Comparison of ENCODE assay signal across 25 cellular contexts in genomic region chr12:50564948-50565297, GRCh38.
DNase-seq lines count a peak whose midpoint lies in the region; ATAC-seq, FAIRE-seq and TF ChIP-seq lines count a peak whose summit lies in the region.
"Had no signal": no experiment of that assay in that cellular context is flagged by ENCODE, and none has a peak within 500 bp of the region (broad histone marks: within the 10 kb centered on the region; RNA-seq: fewer than 3 reads in every experiment).

No MANE protein-coding gene starts in this region.

- H3K36me3 Mint-ChIP-seq in activated naive CD8-positive, alpha-beta T cell: peaks cover 3% of the 10 kb centered on the region
- peaks cover 2% of the 10 kb centered on the region for H3K36me3 Mint-ChIP-seq in activated naive CD8-positive, alpha-beta T cell treated with anti-CD3 and anti-CD28 coated beads, Interleukin-2, amount 50 U/mL, for 24 hours (ENCODE audit: low read depth)
- peaks cover 0 to 8% (median 0%) of the 10 kb centered on the region in 5 donors for H3K36me3 Mint-ChIP-seq in naive thymus-derived CD4-positive, alpha-beta T cell
- H3K36me3 Mint-ChIP-seq: IgD-negative memory B cell had no signal

- POLR2A ChIA-PET in K562 (lab: Yijun Ruan, JAX): interaction anchor here (2.4 kb wide), 1 partner anchor 8 kb away, joined by 7 read pairs; no protein-coding TSS in a partner anchor
- POLR2A ChIA-PET in naive thymus-derived CD4-positive, alpha-beta T cell (lab: Charles Lee): interaction anchor here (0.6 kb wide), 1 partner anchor 27 kb away, joined by 3 read pairs; no protein-coding TSS in a partner anchor

- H3K4me3 Mint-ChIP-seq in activated naive CD8-positive, alpha-beta T cell: no peak overlapping the region
- no peak overlapping the region for H3K4me3 Mint-ChIP-seq in activated naive CD8-positive, alpha-beta T cell treated with anti-CD3 and anti-CD28 coated beads, Interleukin-2, amount 50 U/mL, for 24 hours
- H3K4me3 Mint-ChIP-seq in naive thymus-derived CD4-positive, alpha-beta T cell: peak overlapping the region in 3 of 10 donors; percentile 4 to 52 (median 24)
- H3K4me3 Mint-ChIP-seq: CD8-positive, alpha-beta memory T cell had no signal

- H3K27ac Mint-ChIP-seq in activated naive CD8-positive, alpha-beta T cell: peak overlapping the region; percentile 68
- no peak overlapping the region for H3K27ac Mint-ChIP-seq in activated naive CD8-positive, alpha-beta T cell treated with anti-CD3 and anti-CD28 coated beads, Interleukin-2, amount 50 U/mL, for 24 hours
- H3K27ac Mint-ChIP-seq in naive thymus-derived CD4-positive, alpha-beta T cell: peak overlapping the region in 5 of 9 donors; percentile 1 to 67 (median 33)

- no peaks in the 10 kb centered on the region for H3K36me3 ChIP-seq in K562 (ENCODE audit: control insufficient read depth, insufficient read depth, low read length)
- H3K36me3 ChIP-seq in naive thymus-derived CD4-positive, alpha-beta T cell (ENCODE audit: control insufficient read depth in 2 of 3, insufficient read depth in 3 of 3, low read length in 3 of 3): no peaks in the 10 kb centered on the region
- H3K36me3 ChIP-seq: BE2C, HAP-1 had no signal

- no peak for ATAC-seq in activated naive CD8-positive, alpha-beta T cell treated with anti-CD3 and anti-CD28 coated beads, Interleukin-2, amount 50 U/mL, for 24 hours
- ATAC-seq in K562: no peak
- ATAC-seq in naive thymus-derived CD4-positive, alpha-beta T cell: no peak

- H3K4me1 Mint-ChIP-seq in activated naive CD8-positive, alpha-beta T cell (ENCODE audit: low read depth): peaks cover 56% of the 10 kb centered on the region
- H3K4me1 Mint-ChIP-seq in activated naive CD8-positive, alpha-beta T cell treated with anti-CD3 and anti-CD28 coated beads, Interleukin-2, amount 50 U/mL, for 24 hours: peaks cover 57% of the 10 kb centered on the region
- H3K4me1 Mint-ChIP-seq in naive thymus-derived CD4-positive, alpha-beta T cell: peaks cover 30 to 85% (median 75%) of the 10 kb centered on the region in 7 donors

- H2AFZ ChIP-seq in K562 (ENCODE audit: low read depth, low read length): no peak overlapping the region
- H2AFZ ChIP-seq: GM23248 had no signal

- TF ChIP-seq RAD21 in K562 (CRISPR knock-in tag; conservative IDR thresholded peaks at IDR 0.05 in 1 of 2, IDR thresholded peaks at IDR 0.05 in 1 of 2): no peak

- H3K9ac ChIP-seq in K562 (ENCODE audit: insufficient read depth in 1 of 2, low read depth in 2 of 2, low read length in 2 of 2): no peak overlapping the region; a peak in 1 of 4 replicates
- H3K9ac ChIP-seq: GM23248 had no signal

- H3K79me2 ChIP-seq in K562 (ENCODE audit: control insufficient read depth, insufficient read depth, low read length): peaks cover 73% of the 10 kb centered on the region

- no peaks in the 10 kb centered on the region for H3K9me3 ChIP-seq in K562 (replicated peaks; ENCODE audit: control insufficient read depth, insufficient read depth, low read depth, low read length)
- no peaks in the 10 kb centered on the region for H3K9me3 ChIP-seq in naive thymus-derived CD4-positive, alpha-beta T cell (ENCODE audit: control insufficient read depth in 2 of 3, low read length in 3 of 3)
- H3K9me3 ChIP-seq: BE2C, HAP-1 had no signal

- 0 out of 2 replicates have a peak, but pooled peaks cover 3% of the 10 kb centered on the region for H4K20me1 ChIP-seq in K562 (replicated peaks; ENCODE audit: control insufficient read depth, insufficient read depth, low read length)

- no TSS peak for BruUV-seq in K562 (replicated peaks; lab: Mats Ljungman, UMichigan)

- no peak for TF ChIP-seq EP300 in K562 (IDR thresholded peaks at IDR 0.05; ENCODE audit: low read length)

- H3K27ac ChIP-seq in K562 (ENCODE audit: extremely low read depth, low read depth, low read length): no peak overlapping the region
- H3K27ac ChIP-seq in naive thymus-derived CD4-positive, alpha-beta T cell (ENCODE audit: low read depth, low read length): no peak overlapping the region
- H3K27ac ChIP-seq: GM23248 had no signal

- CTCF ChIA-PET in K562 (lab: Yijun Ruan, JAX; ENCODE audit: low intra/inter-chr PET ratio): no interaction called here
- CTCF ChIA-PET in naive thymus-derived CD4-positive, alpha-beta T cell (lab: Charles Lee): no interaction called here

- H3K9me3 Mint-ChIP-seq in activated naive CD8-positive, alpha-beta T cell (ENCODE audit: low read depth): no peaks in the 10 kb centered on the region
- H3K9me3 Mint-ChIP-seq in activated naive CD8-positive, alpha-beta T cell treated with anti-CD3 and anti-CD28 coated beads, Interleukin-2, amount 50 U/mL, for 24 hours: no peaks in the 10 kb centered on the region
- no peaks in the 10 kb centered on the region for H3K9me3 Mint-ChIP-seq in naive thymus-derived CD4-positive, alpha-beta T cell
- H3K9me3 Mint-ChIP-seq: CD8-positive, alpha-beta memory T cell; IgD-negative memory B cell had no signal

- no peak overlapping the region for H3K4me3 ChIP-seq in K562
- no peak overlapping the region for H3K4me3 ChIP-seq in naive thymus-derived CD4-positive, alpha-beta T cell (ENCODE audit: low read length)
- H3K4me3 ChIP-seq: GM23248, HAP-1 had no signal

- H3K4me2 ChIP-seq in K562 (ENCODE audit: insufficient read depth, low read length): no peak overlapping the region

- DNase-seq in activated naive CD8-positive, alpha-beta T cell treated with anti-CD3 and anti-CD28 coated beads, Interleukin-2, amount 50 U/mL, for 24 hours: no peak
- DNase-seq in K562 (ENCODE audit: extremely low read depth in 1 of 4, low spot score in 3 of 4) (no peak), T-helper 9 cell (no peak), amygdala (lab: John Stamatoyannopoulos, UW) (no peak)
- no peak for DNase-seq in naive thymus-derived CD4-positive, alpha-beta T cell
- DNase-seq in stimulated activated CD4-positive, alpha-beta T cell treated with anti-CD3 and anti-CD28 coated beads, Interleukin-4, amount 100 ng/mL, for 4 hours: no peak
- no peak for DNase-seq in stimulated activated naive CD4-positive, alpha-beta T cell (lab: John Stamatoyannopoulos, UW)
- DNase-seq: 8988T; BE2C; CD8-positive, alpha-beta memory T cell; DMS53; Kasumi-1; MM.1S; NCI-H1092; NCI-H146; NCI-H2081 treated with DMSO at 0.1 percent for 48 hours; NK-92 treated with Interleukin-12 subunit alpha and Interleukin-12 subunit beta, amount 100 ng/mL, for 24 hours; Right ventricle myocardium superior had no signal

- FAIRE-seq in K562 (lab: Jason Lieb, UNC): no peak
- FAIRE-seq: GM12891, GM19239, HTR-8/SVneo had no signal

- TF ChIP-seq POLR2A in K562 (conservative IDR thresholded peaks at IDR 0.05): no peak

- no peaks in the 10 kb centered on the region for H3K27me3 Mint-ChIP-seq in activated naive CD8-positive, alpha-beta T cell
- no peaks in the 10 kb centered on the region for H3K27me3 Mint-ChIP-seq in activated naive CD8-positive, alpha-beta T cell treated with anti-CD3 and anti-CD28 coated beads, Interleukin-2, amount 50 U/mL, for 24 hours
- H3K27me3 Mint-ChIP-seq in naive thymus-derived CD4-positive, alpha-beta T cell: no peaks in the 10 kb centered on the region
- H3K27me3 Mint-ChIP-seq: CD8-positive, alpha-beta memory T cell; IgD-negative memory B cell had no signal

- H3K4me1 ChIP-seq in K562 (replicated peaks in 1 of 2; ENCODE audit: control insufficient read depth in 2 of 2, insufficient read depth in 2 of 2, low read length in 2 of 2): peaks cover 16 to 27% of the 10 kb centered on the region in 2 experiments
- H3K4me1 ChIP-seq in naive thymus-derived CD4-positive, alpha-beta T cell (ENCODE audit: control insufficient read depth in 2 of 2, insufficient read depth in 2 of 2, low read length in 2 of 2): no peaks in the 10 kb centered on the region
- H3K4me1 ChIP-seq: HAP-1 had no signal

- TF ChIP-seq CTCF in K562 (IDR thresholded peaks at IDR 0.05 in 2 of 3, conservative IDR thresholded peaks at IDR 0.05 in 1 of 3; ENCODE audit: insufficient read depth in 2 of 3, low read depth in 1 of 3, low read length in 3 of 3): no peak

- H3K9me1 ChIP-seq in K562 (ENCODE audit: control insufficient read depth, insufficient read depth, low read length): no peaks in the 10 kb centered on the region

- in situ Hi-C loops in K562 (cut with MboI): no loop called here

- H3K27me3 ChIP-seq in K562 (ENCODE audit: control insufficient read depth in 2 of 2, insufficient read depth in 2 of 2, low read length in 2 of 2): no peaks in the 10 kb centered on the region
- H3K27me3 ChIP-seq in naive thymus-derived CD4-positive, alpha-beta T cell (ENCODE audit: control insufficient read depth in 2 of 2, insufficient read depth in 2 of 2, low read length in 2 of 2): no peaks in the 10 kb centered on the region
- H3K27me3 ChIP-seq: BE2C had no signal

- 43% methylated on average over 3 of the region's 3 CpGs for WGBS in K562 (ENCODE audit: insufficient coverage, low coverage, missing lambda C conversion rate)

- intact Hi-C loops in K562 (cut with micrococcal nuclease): no loop called here
- intact Hi-C loops in naive thymus-derived CD4-positive, alpha-beta T cell (cut with micrococcal nuclease): no loop called here

TF ChIP-seq in K562, 482 proteins besides CTCF, POLR2A, EP300 and RAD21:
- TF ChIP-seq C11orf30 (IDR thresholded peaks at IDR 0.05; ENCODE audit: low read depth): no peak
- TF ChIP-seq KDM2B (CRISPR knock-in tag; IDR thresholded peaks at IDR 0.05): no peak
- no peak for TF ChIP-seq ASH1L (IDR thresholded peaks at IDR 0.05; ENCODE audit: borderline replicate concordance, low read depth, partially characterized antibody)
- TF ChIP-seq ZNF253 (CRISPR knock-in tag; conservative IDR thresholded peaks at IDR 0.05): no peak
- TF ChIP-seq BDP1 (IDR thresholded peaks at IDR 0.05; ENCODE audit: insufficient read depth, insufficient read length): no peak
- 0 out of 2 replicates have a peak, but pooled peaks have one; percentile 15 for TF ChIP-seq ZNF316 (IDR thresholded peaks at IDR 0.05)
